Comparison of ENCODE assay signal across 12 cellular contexts in the genomic region with DNA sequence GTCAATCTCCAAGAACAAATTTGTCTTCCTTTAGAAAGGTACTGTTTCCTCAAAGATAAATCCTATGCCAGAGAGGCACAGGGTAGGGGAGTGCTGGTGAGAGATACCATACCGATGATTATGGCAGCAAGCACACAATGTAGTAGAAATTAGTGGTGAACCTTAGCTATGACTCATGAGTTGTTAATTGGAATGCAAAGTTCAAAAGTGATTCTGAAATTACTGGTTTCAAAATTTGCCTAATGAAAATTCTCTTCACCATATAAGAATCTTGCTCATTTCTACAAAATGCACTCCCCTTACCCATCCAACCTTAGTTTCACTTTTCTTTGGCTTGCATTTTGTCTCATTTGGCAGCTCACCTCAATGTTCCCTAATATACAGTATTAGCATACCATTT.
DNase-seq lines count a peak whose midpoint lies in the region; ATAC-seq and FAIRE-seq lines count a peak whose summit lies in the region.
"Had no signal": no experiment of that assay in that cellular context is flagged by ENCODE, and none has a peak within 500 bp of the region (broad histone marks: within the 10 kb centered on the region; RNA-seq: fewer than 3 reads in every experiment).

No MANE protein-coding gene starts in this region.

- 9 to 48% (median 11%) methylated on average over 1 of the region's 1 CpG for whole genome bisulfite sequencing in small intestine, 3 donors

- H3K9me3 Mint-ChIP-seq in activated T-cell treated with anti-CD3 and anti-CD28 coated beads, Interleukin-2, amount 50 U/mL, for 72 hours = peaks cover 0 to 3% of the 10 kb centered on the region in 2 donors
- peaks cover 7% of the 10 kb centered on the region for H3K9me3 Mint-ChIP-seq in activated CD8-positive, alpha-beta T cell treated with anti-CD3 and anti-CD28 coated beads, Interleukin-2, amount 10 ng/mL, durations not matched to agents 7 days and 5 days (ENCODE audit: insufficient read depth)

- peaks cover 0 to 6% of the 10 kb centered on the region in 2 donors for H3K36me3 ChIP-seq in small intestine (ENCODE audit: control insufficient read depth in 2 of 2, insufficient read depth in 2 of 2, low read length in 2 of 2)
- no peaks in the 10 kb centered on the region for H3K36me3 ChIP-seq in MG63
- H3K36me3 ChIP-seq: colonic mucosa had no signal

- peaks cover 34% of the 10 kb centered on the region for H3K4me1 Mint-ChIP-seq in activated T-cell treated with anti-CD3 and anti-CD28 coated beads, Interleukin-2, amount 50 U/mL, for 72 hours (ENCODE audit: low read depth)
- H3K4me1 Mint-ChIP-seq in activated CD8-positive, alpha-beta T cell treated with anti-CD3 and anti-CD28 coated beads, Interleukin-2, amount 10 ng/mL, durations not matched to agents 7 days and 5 days (ENCODE audit: low read depth) = peaks cover 20% of the 10 kb centered on the region
- H3K4me1 Mint-ChIP-seq: naive B cell had no signal

- CTCF ChIA-PET in activated CD8-positive, alpha-beta T cell treated with anti-CD3 and anti-CD28 coated beads, Interleukin-2, amount 10 ng/mL, durations not matched to agents 7 days and 5 days (lab: Charles Lee) = interaction anchor here (0.5 to 2.8 kb wide), 6 partner anchors 21 to 812 kb away, joined by 3 to 9 read pairs (median 3); a partner anchor contains a TSS

- no peak for DNase-seq in activated T-cell treated with anti-CD3 and anti-CD28 coated beads, Interleukin-2, amount 50 U/mL, for 72 hours
- DNase-seq in activated T-cell treated with anti-CD3 and anti-CD28 coated beads, Interleukin-2, amount 50 U/mL, for 48 hours = no peak
- DNase-seq in activated CD8-positive, alpha-beta T cell treated with anti-CD3 and anti-CD28 coated beads, Interleukin-2, amount 10 ng/mL, durations not matched to agents 7 days and 5 days = no peak
- DNase-seq in small intestine = peak; percentile 84
- DNase-seq in DMS79 treated with DMSO at 0.1 percent for 48 hours (lab: John Stamatoyannopoulos, UW) = no peak
- no peak for DNase-seq in activated gamma-delta T cell treated with Interleukin-2 at 50 U/mL for 16 hours
- DNase-seq in MG63 = no peak
- DNase-seq: colonic mucosa, MM.1S, naive B cell, OCI-M1 had no signal

- no peaks in the 10 kb centered on the region for H3K27me3 Mint-ChIP-seq in activated T-cell treated with anti-CD3 and anti-CD28 coated beads, Interleukin-2, amount 50 U/mL, for 72 hours (ENCODE audit: low read depth)
- H3K27me3 Mint-ChIP-seq in activated CD8-positive, alpha-beta T cell treated with anti-CD3 and anti-CD28 coated beads, Interleukin-2, amount 10 ng/mL, durations not matched to agents 7 days and 5 days (ENCODE audit: low read depth) = no peaks in the 10 kb centered on the region
- H3K27me3 Mint-ChIP-seq: naive B cell had no signal

- no peaks in the 10 kb centered on the region for H3K27me3 ChIP-seq in small intestine (ENCODE audit: control insufficient read depth in 2 of 2, insufficient read depth in 2 of 2, low read length in 2 of 2)
- no peaks in the 10 kb centered on the region; the same call in 1 of the 2 replicates for H3K27me3 ChIP-seq in MG63
- H3K27me3 ChIP-seq: colonic mucosa had no signal

- no peak for FAIRE-seq in small intestine (lab: Jason Lieb, UNC)

- H3K27ac Mint-ChIP-seq in activated T-cell treated with anti-CD3 and anti-CD28 coated beads, Interleukin-2, amount 50 U/mL, for 72 hours = peak overlapping the region; percentile 31
- peak overlapping the region; percentile 78 for H3K27ac Mint-ChIP-seq in activated CD8-positive, alpha-beta T cell treated with anti-CD3 and anti-CD28 coated beads, Interleukin-2, amount 10 ng/mL, durations not matched to agents 7 days and 5 days
- H3K27ac Mint-ChIP-seq: naive B cell had no signal

- H3K4me1 ChIP-seq in small intestine (ENCODE audit: control insufficient read depth in 2 of 2, insufficient read depth in 1 of 2, low read depth in 1 of 2, low read length in 1 of 2) = peaks cover 0 to 13% of the 10 kb centered on the region in 2 donors

- POLR2A ChIA-PET in activated CD8-positive, alpha-beta T cell treated with anti-CD3 and anti-CD28 coated beads, Interleukin-2, amount 10 ng/mL, durations not matched to agents 7 days and 5 days (lab: Charles Lee) = no interaction called here

- H3K4me3 ChIP-seq in small intestine (ENCODE audit: low read depth in 1 of 2, low read length in 2 of 2) (no peak overlapping the region), MG63 (no peak overlapping the region)
- H3K4me3 ChIP-seq: colonic mucosa had no signal

- peaks cover 11 to 23% of the 10 kb centered on the region in 2 donors for H3K36me3 Mint-ChIP-seq in activated T-cell treated with anti-CD3 and anti-CD28 coated beads, Interleukin-2, amount 50 U/mL, for 72 hours (ENCODE audit: insufficient read depth in 2 of 2)
- H3K36me3 Mint-ChIP-seq in activated CD8-positive, alpha-beta T cell treated with anti-CD3 and anti-CD28 coated beads, Interleukin-2, amount 10 ng/mL, durations not matched to agents 7 days and 5 days (ENCODE audit: low read depth) = peaks cover 39% of the 10 kb centered on the region

- peak overlapping the region; percentile 48 to 58 for H3K4me3 Mint-ChIP-seq in activated T-cell treated with anti-CD3 and anti-CD28 coated beads, Interleukin-2, amount 50 U/mL, for 72 hours
- no peak overlapping the region for H3K4me3 Mint-ChIP-seq in activated CD8-positive, alpha-beta T cell treated with anti-CD3 and anti-CD28 coated beads, Interleukin-2, amount 10 ng/mL, durations not matched to agents 7 days and 5 days

- peak; percentile 84 to 90 for ATAC-seq in activated T-cell treated with anti-CD3 and anti-CD28 coated beads, Interleukin-2, amount 50 U/mL, for 72 hours (replicated peaks in 1 of 2)
- peak; percentile 58 for ATAC-seq in HG02678 (IDR thresholded peaks at IDR 0.05; ENCODE audit: unreplicated experiment)
- ATAC-seq in activated CD8-positive, alpha-beta T cell treated with anti-CD3 and anti-CD28 coated beads, Interleukin-2, amount 10 ng/mL, durations not matched to agents 7 days and 5 days = peak; percentile 15

- no peaks in the 10 kb centered on the region for H3K9me3 ChIP-seq in small intestine (ENCODE audit: control insufficient read depth, low read depth)
- peaks cover 9% of the 10 kb centered on the region for H3K9me3 ChIP-seq in MG63
- H3K9me3 ChIP-seq: colonic mucosa had no signal

- H3K27ac ChIP-seq in small intestine (ENCODE audit: low read depth in 1 of 2, low read length in 1 of 2) = peak overlapping the region; percentile 47 to 57
- H3K27ac ChIP-seq: colonic mucosa had no signal

Comparison
In these comparisons a context has a peak if more than half of its experiments do, and no peak if none do; other contexts are left out.
1. ATAC-seq: peak in every context shown above with its lines; median percentile 87 in activated T-cell treated with anti-CD3 and anti-CD28 coated beads, Interleukin-2, amount 50 U/mL, for 72 hours; 58 in HG02678; 15 in activated CD8-positive, alpha-beta T cell treated with anti-CD3 and anti-CD28 coated beads, Interleukin-2, amount 10 ng/mL, durations not matched to agents 7 days and 5 days.